Comparison of ENCODE assay signal across 13 cellular contexts in genomic region chr6:19465760-19466159, GRCh38.
DNase-seq lines count a peak whose midpoint lies in the region; TF ChIP-seq lines count a peak whose summit lies in the region.
"Had no signal": no experiment of that assay in that cellular context is flagged by ENCODE, and none has a peak within 500 bp of the region (broad histone marks: within the 10 kb centered on the region; RNA-seq: fewer than 3 reads in every experiment).

No MANE protein-coding gene starts in this region.

- H3K9ac ChIP-seq in neural cell (ENCODE audit: low read length): peak overlapping the region; percentile 56

- intact Hi-C loops in ovary (cut with DNase I): no loop called here

- no peaks in the 10 kb centered on the region for H3K9me2 ChIP-seq in neural cell (ENCODE audit: insufficient read depth, low read length)

- H3K4me1 ChIP-seq in ovary (ENCODE audit: insufficient read depth): no peaks in the 10 kb centered on the region

- 28 to 35% (median 33%) methylated on average over 3 of the region's 3 CpGs for WGBS in ovary, 3 donors

- H3K27me3 ChIP-seq in neural cell (ENCODE audit: insufficient read depth, low read depth, low read length): no peaks in the 10 kb centered on the region
- H3K27me3 ChIP-seq in ovary: no peaks in the 10 kb centered on the region

- TF ChIP-seq CTCF in neural cell (IDR thresholded peaks at IDR 0.05; ENCODE audit: poor library complexity, severe bottlenecking) (no peak), ovary (IDR thresholded peaks at IDR 0.05) (no peak)

- H3K4me2 ChIP-seq in neural cell (ENCODE audit: low read length): peak overlapping the region; percentile 45

- TF ChIP-seq RAD21 in neural cell (conservative IDR thresholded peaks at IDR 0.05): no peak

- DNase-seq in AG20443 (ENCODE audit: low spot score) (peak; percentile 70), M059J (ENCODE audit: low read depth) (peak; percentile 90), caudate nucleus (lab: John Stamatoyannopoulos, UW) (no peak), RKO (ENCODE audit: low spot score) (no peak), ovary (no peak)
- DNase-seq in stimulated activated naive CD4-positive, alpha-beta T cell treated with Interleukin-2 at 50 U/mL for 16 hours (lab: John Stamatoyannopoulos, UW): no peak
- DNase-seq in stimulated activated CD4-positive, alpha-beta T cell treated with anti-CD3 and anti-CD28 coated beads, Interleukin-12 subunit alpha, Interleukin-12 subunit beta, amount 100 ng/mL, for 4 hours: no peak
- DNase-seq: activated T-cell treated with anti-CD3 and anti-CD28 coated beads, Interleukin-2, amount 50 U/mL, for 24 hours; DND-41; islet precursor cell; NCI-H774; T-helper 9 cell had no signal

- no peaks in the 10 kb centered on the region for H4K20me1 ChIP-seq in neural cell (ENCODE audit: insufficient read depth)

- TF ChIP-seq POLR2A in ovary (IDR thresholded peaks at IDR 0.05): no peak

- H3K4me3 ChIP-seq in neural cell (ENCODE audit: low read length) (peak overlapping the region; percentile 47), ovary (no peak overlapping the region)

- H2AFZ ChIP-seq in neural cell (ENCODE audit: low read depth, low read length): no peak overlapping the region

- H3K79me2 ChIP-seq in neural cell (replicated peaks; ENCODE audit: insufficient read depth, low read length): no peaks in the 10 kb centered on the region

- TF ChIP-seq EP300 in neural cell (conservative IDR thresholded peaks at IDR 0.05; ENCODE audit: poor library complexity, severe bottlenecking): no peak
- no peak for TF ChIP-seq EP300 in ovary (IDR thresholded peaks at IDR 0.05)

- H3K36me3 ChIP-seq in neural cell (ENCODE audit: insufficient read depth, low read length) (no peaks in the 10 kb centered on the region), ovary (no peaks in the 10 kb centered on the region)

- H3F3A ChIP-seq in neural cell (ENCODE audit: insufficient read depth, low read length, poor library complexity, severe bottlenecking): peaks cover 13% of the 10 kb centered on the region

- H3K27ac ChIP-seq in caudate nucleus (ENCODE audit: low read depth, low read length): peak overlapping the region; percentile 26
- peak overlapping the region; percentile 88 for H3K27ac ChIP-seq in neural cell (ENCODE audit: low read length)
- no peak overlapping the region for H3K27ac ChIP-seq in ovary

- H3K9me3 ChIP-seq in neural cell (ENCODE audit: low read length): no peaks in the 10 kb centered on the region
- H3K9me3 ChIP-seq in ovary: no peaks in the 10 kb centered on the region

TF ChIP-seq in neural cell, 6 proteins besides CTCF, POLR2A, EP300 and RAD21:
- no peak for TF ChIP-seq SMC3 (conservative IDR thresholded peaks at IDR 0.05; ENCODE audit: poor library complexity)
TF ChIP-seq in neural cell: peak in this region for 0.

Comparison
In these comparisons a context has a peak if more than half of its experiments do, and no peak if none do; other contexts are left out.
1. DNase-seq: peak in AG20443 (single experiment) and M059J (single experiment); none in caudate nucleus (0 of 61), RKO (single experiment), stimulated activated naive CD4-positive, alpha-beta T cell treated with Interleukin-2 at 50 U/mL for 16 hours (single experiment), ovary (0 of 5) and stimulated activated CD4-positive, alpha-beta T cell treated with anti-CD3 and anti-CD28 coated beads, Interleukin-12 subunit alpha, Interleukin-12 subunit beta, amount 100 ng/mL, for 4 hours (single experiment).
2. H3K27ac ChIP-seq: peak in caudate nucleus (single experiment) and neural cell (single experiment); none in ovary (0 of 2).